ENCODE assay signal across 26 cellular contexts in genomic region chr4:170657761-170658160, GRCh38.
DNase-seq lines count a peak whose midpoint lies in the region; FAIRE-seq and TF ChIP-seq lines count a peak whose summit lies in the region.
"Had no signal": no experiment of that assay in that cellular context is flagged by ENCODE, and none has a peak within 500 bp of the region (broad histone marks: within the 10 kb centered on the region; RNA-seq: fewer than 3 reads in every experiment).

No MANE protein-coding gene starts in this region.

- H3K27ac ChIP-seq in substantia nigra (ENCODE audit: low read depth, low read length, poor library complexity, severe bottlenecking) = no peak overlapping the region
- H3K27ac ChIP-seq: BLaER1 had no signal

- H3K4me3 ChIP-seq in LNCaP clone FGC (ENCODE audit: low read depth, low read length) (no peak overlapping the region), bronchial epithelial cell (ENCODE audit: low read depth, low read length) (no peak overlapping the region), fibroblast of mammary gland (ENCODE audit: control insufficient read depth, low read depth, low read length) (no peak overlapping the region)
- H3K4me3 ChIP-seq: BLaER1 had no signal

- intact Hi-C loops in posterior cingulate gyrus (cut with DNase I) = no loop called here

- FAIRE-seq in bronchial epithelial cell (lab: Jason Lieb, UNC) = no peak
- FAIRE-seq: A204.1, G401.6, GM12891, GM19239 had no signal

- no peak for TF ChIP-seq CTCF in LNCaP clone FGC (IDR thresholded peaks at IDR 0.05; ENCODE audit: control insufficient read depth, extremely low read depth, insufficient read depth)
- TF ChIP-seq CTCF in bronchial epithelial cell (IDR thresholded peaks at IDR 0.05; ENCODE audit: insufficient read depth, low read length, severe bottlenecking) = no peak
- no peak for TF ChIP-seq CTCF in fibroblast of mammary gland (conservative IDR thresholded peaks at IDR 0.05; ENCODE audit: control insufficient read depth, insufficient read depth, low read depth, low read length)

- H3K36me3 ChIP-seq in bronchial epithelial cell (ENCODE audit: control insufficient read depth, insufficient read depth, low read length) = no peaks in the 10 kb centered on the region
- H3K36me3 ChIP-seq: BE2C, BLaER1 had no signal

- no peaks in the 10 kb centered on the region for H3K27me3 ChIP-seq in bronchial epithelial cell (ENCODE audit: control insufficient read depth, insufficient read depth, low read length)
- H3K27me3 ChIP-seq: BE2C, BLaER1 had no signal

- DNase-seq in LNCaP clone FGC (ENCODE audit: low read depth) = peak; percentile 98
- DNase-seq in bronchial epithelial cell (ENCODE audit: low read depth) = peak; percentile 25
- DNase-seq in fibroblast of mammary gland (ENCODE audit: low read depth) = peak; percentile 22
- no peak for DNase-seq in posterior cingulate gyrus
- no peak for DNase-seq in SHP77 (lab: John Stamatoyannopoulos, UW)
- DNase-seq in substantia nigra (lab: John Stamatoyannopoulos, UW) = no peak
- DNase-seq: 8988T; ACHN; BE2C; C1 segment of cervical spinal cord; CD4-positive, alpha-beta memory T cell; CD4-positive, CD25-positive, alpha-beta regulatory T cell; CD8-positive, alpha-beta memory T cell; COR-L47; DMS 273 treated with DMSO at 0.1 percent for 48 hours; DMS153; DMS53; DMS79; DND-41; EL; GF-D8 had no signal

Comparison
In these comparisons a context has a peak if more than half of its experiments do, and no peak if none do; other contexts are left out.
1. DNase-seq: peak in LNCaP clone FGC (single experiment), bronchial epithelial cell (single experiment) and fibroblast of mammary gland (single experiment); none in posterior cingulate gyrus (0 of 10), SHP77 (0 of 2) and substantia nigra (0 of 49).